9 cellular contexts compared by ENCODE assay signal in genomic region chr20:33859157-33859695, GRCh38. TPM values are rescaled to one million over a fixed set of nuclear protein-coding genes. Genes with fewer than 3 reads are reported as not detected.
A peak's percentile ranks its signal among the peaks of the same experiment; 100 is the strongest.
DNase-seq lines count a peak whose midpoint lies in the region; ATAC-seq and TF ChIP-seq lines count a peak whose summit lies in the region.
"Had no signal": no experiment of that assay in that cellular context is flagged by ENCODE, and none has a peak within 500 bp of the region (broad histone marks: within the 10 kb centered on the region; RNA-seq: fewer than 3 reads in every experiment).

No MANE protein-coding gene starts in this region.

- TF ChIP-seq POLR2A in esophagus muscularis mucosa (IDR thresholded peaks at IDR 0.05; ENCODE audit: low read depth) = no peak

- no peak overlapping the region for H3K4me3 ChIP-seq in lower lobe of right lung
- no peak overlapping the region for H3K4me3 ChIP-seq in esophagus muscularis mucosa

- TF ChIP-seq CTCF in lower lobe of right lung (IDR thresholded peaks at IDR 0.05) = no peak
- TF ChIP-seq CTCF in esophagus muscularis mucosa (IDR thresholded peaks at IDR 0.05) = no peak

- H3K4me1 ChIP-seq in lower lobe of right lung (peaks cover 25% of the 10 kb centered on the region), esophagus muscularis mucosa (peaks cover 14 to 25% (median 24%) of the 10 kb centered on the region in 4 donors)

- intact Hi-C loops in lower lobe of right lung (cut with DNase I) = no loop called here
- intact Hi-C loops in esophagus muscularis mucosa (cut with DNase I) = no loop called here

- H3K27me3 ChIP-seq in lower lobe of right lung (ENCODE audit: low read depth) = no peaks in the 10 kb centered on the region
- no peaks in the 10 kb centered on the region for H3K27me3 ChIP-seq in esophagus muscularis mucosa

- ATAC-seq in HG02642 (IDR thresholded peaks at IDR 0.05; ENCODE audit: poor library complexity, unreplicated experiment) (peak; percentile 64), lower lobe of right lung (no peak), GM18861 (IDR thresholded peaks at IDR 0.05; ENCODE audit: unreplicated experiment) (no peak)

- H3K27ac ChIP-seq in lower lobe of right lung (no peak overlapping the region), esophagus muscularis mucosa (replicated peaks in 1 of 4) (no peak overlapping the region)

- 58% methylated on average over 12 of the region's 12 CpGs for WGBS in esophagus muscularis mucosa

- H3K36me3 ChIP-seq in lower lobe of right lung (peaks cover 39% of the 10 kb centered on the region), esophagus muscularis mucosa (peaks cover 12 to 40% (median 35%) of the 10 kb centered on the region in 4 donors)

- peak; percentile 47 for DNase-seq in COLO829 (ENCODE audit: low spot score)
- DNase-seq in activated CD4-positive, alpha-beta T cell treated with anti-CD3 and anti-CD28 coated beads, Interleukin-2, amount 50 U/mL, for 48 hours = peak; percentile 21 to 22
- DNase-seq in lower lobe of right lung = peak; percentile 46
- no peak for DNase-seq in DMS114 treated with DMSO at 0.1 percent for 48 hours (lab: John Stamatoyannopoulos, UW; ENCODE audit: unreplicated experiment)
- DNase-seq in esophagus muscularis mucosa (ENCODE audit: extremely low spot score) = no peak
- no peak for DNase-seq in iPS-NIHi7 (ENCODE audit: extremely low spot score)
- DNase-seq: SHP77 treated with DMSO at 0.1 percent for 48 hours had no signal

- H3K9me3 ChIP-seq in lower lobe of right lung (no peaks in the 10 kb centered on the region), esophagus muscularis mucosa (no peaks in the 10 kb centered on the region)

- TF ChIP-seq EP300 in esophagus muscularis mucosa (IDR thresholded peaks at IDR 0.05) = no peak

RNA-seq across cellular contexts. Expression of gene CHMP4B, which starts 48.1 kb away (rescaled TPM):
- total RNA-seq in lower lobe of right lung = 91.2 TPM
- total RNA-seq in esophagus muscularis mucosa = 100 to 1,000 TPM in 2 of 4 donors, 10 to 100 TPM in 2; 90.8 to 116 (median 100) TPM

Comparison
In these comparisons a context has a peak if more than half of its experiments do, and no peak if none do; other contexts are left out.
1. DNase-seq: peak in COLO829 (single experiment), activated CD4-positive, alpha-beta T cell treated with anti-CD3 and anti-CD28 coated beads, Interleukin-2, amount 50 U/mL, for 48 hours (2 of 2) and lower lobe of right lung (single experiment); none in DMS114 treated with DMSO at 0.1 percent for 48 hours (single experiment), esophagus muscularis mucosa (single experiment) and iPS-NIHi7 (single experiment).